In genomic region chr19:1013218-1013617, GRCh38 we compare ENCODE assay signal across 3 cellular contexts.
TF ChIP-seq lines count a peak whose summit lies in the region.

No MANE protein-coding gene starts in this region.

TF ChIP-seq in GM12891, 5 proteins besides CTCF, POLR2A, EP300 and RAD21:
- TF ChIP-seq POLR2AphosphoS5 (IDR thresholded peaks at IDR 0.05; ENCODE audit: low read depth, low read length) (no peak), POU2F2 (IDR thresholded peaks at IDR 0.05; ENCODE audit: low read depth, low read length) (no peak)

TF ChIP-seq in HEK293, 187 proteins besides CTCF, POLR2A, EP300 and RAD21:
- TF ChIP-seq MYNN (tag by site-specific recombination; IDR thresholded peaks at IDR 0.05; ENCODE audit: borderline replicate concordance) = no peak
- TF ChIP-seq ZBTB10 (tag by site-specific recombination; IDR thresholded peaks at IDR 0.05) = 0 out of 2 replicates have a peak, but pooled peaks have one; percentile 1

TF ChIP-seq in GM12878, 131 proteins besides CTCF, POLR2A, EP300 and RAD21:
- no peak for TF ChIP-seq SP1 (IDR thresholded peaks at IDR 0.05; ENCODE audit: low read depth, low read length)
- TF ChIP-seq TBL1XR1 (IDR thresholded peaks at IDR 0.05; ENCODE audit: low read depth, low read length) = no peak
- no peak for TF ChIP-seq BHLHE40 (IDR thresholded peaks at IDR 0.05; ENCODE audit: borderline replicate concordance in 1 of 2, low read depth in 2 of 2, low read length in 1 of 2)
- TF ChIP-seq IRF3 (IDR thresholded peaks at IDR 0.05) = no peak
- no peak for TF ChIP-seq E2F8 (IDR thresholded peaks at IDR 0.05; ENCODE audit: low read depth, partially characterized antibody)
- no peak for TF ChIP-seq IRF4 (IDR thresholded peaks at IDR 0.05; ENCODE audit: low read depth, low read length)
- TF ChIP-seq SUPT20H (IDR thresholded peaks at IDR 0.05; ENCODE audit: borderline replicate concordance, control insufficient read depth, low read depth, low read length) = no peak
- no peak for TF ChIP-seq MEF2A (IDR thresholded peaks at IDR 0.05; ENCODE audit: insufficient read depth, low read depth, low read length)
- TF ChIP-seq ZNF24 (IDR thresholded peaks at IDR 0.05) = no peak
- TF ChIP-seq PBX3 (IDR thresholded peaks at IDR 0.05; ENCODE audit: insufficient replicate concordance, low read depth, low read length) = no peak
- TF ChIP-seq CUX1 (IDR thresholded peaks at IDR 0.05; ENCODE audit: insufficient replicate concordance, low read depth, low read length) = no peak
- no peak for TF ChIP-seq ETV6 (conservative IDR thresholded peaks at IDR 0.05 in 1 of 2, IDR thresholded peaks at IDR 0.05 in 1 of 2; ENCODE audit: borderline replicate concordance in 1 of 2, low read depth in 1 of 2)
- TF ChIP-seq ATF7 (IDR thresholded peaks at IDR 0.05; ENCODE audit: low read depth) = no peak
- no peak for TF ChIP-seq PRDM15 (CRISPR knock-in tag; IDR thresholded peaks at IDR 0.05)
- TF ChIP-seq SREBF1 (IDR thresholded peaks at IDR 0.05; ENCODE audit: low read length) = no peak
- TF ChIP-seq ZNF217 (IDR thresholded peaks at IDR 0.05) = no peak
- no peak for TF ChIP-seq ATF2 (IDR thresholded peaks at IDR 0.05; ENCODE audit: low read length)
- no peak for TF ChIP-seq TAF1 (IDR thresholded peaks at IDR 0.05; ENCODE audit: borderline replicate concordance, low read depth, low read length)
- TF ChIP-seq MYC (IDR thresholded peaks at IDR 0.05; ENCODE audit: insufficient read depth, insufficient read length, insufficient replicate concordance, low read length, severe bottlenecking) = no peak
- TF ChIP-seq CBX3 (IDR thresholded peaks at IDR 0.05; ENCODE audit: borderline replicate concordance, low read depth) = no peak
